17 cellular contexts compared by ENCODE assay signal in genomic region chr4:48372272-48372671, GRCh38.
"Had no signal": no experiment of that assay in that cellular context is flagged by ENCODE, and none has a peak within 500 bp of the region (broad histone marks: within the 10 kb centered on the region; RNA-seq: fewer than 3 reads in every experiment).

No MANE protein-coding gene starts in this region.

- H3K9me3 Mint-ChIP-seq: naive thymus-derived CD8-positive, alpha-beta T cell had no signal

- DNase-seq: cortex of kidney; dorsolateral prefrontal cortex; effector CD8-positive, alpha-beta T cell; gastrocnemius medialis; heart right ventricle; hypothalamus; kidney glomerular epithelial cell; mammary epithelial cell; mucosa of descending colon; naive thymus-derived CD8-positive, alpha-beta T cell; right cardiac atrium; small intestine; stimulated activated CD4-positive, alpha-beta T cell treated with anti-CD3 and anti-CD28 coated beads, Interleukin-12 subunit alpha, Interleukin-12 subunit beta, amount 100 ng/mL, for 4 hours; stimulated activated naive CD4-positive, alpha-beta T cell treated with Interleukin-2 at 50 U/mL for 16 hours; trophoblast cell had no signal

- H3K4me3 ChIP-seq: dorsolateral prefrontal cortex, gastrocnemius medialis, heart right ventricle, mucosa of descending colon had no signal

- H3K36me3 ChIP-seq: gastrocnemius medialis had no signal

- H3K27me3 ChIP-seq: dorsolateral prefrontal cortex, gastrocnemius medialis, heart right ventricle had no signal

- H3K27ac ChIP-seq: dorsolateral prefrontal cortex, gastrocnemius medialis, heart right ventricle had no signal

- H3K4me3 Mint-ChIP-seq: naive thymus-derived CD8-positive, alpha-beta T cell had no signal

- FAIRE-seq: islet of Langerhans, small intestine had no signal

- ATAC-seq: esophagus mucosa; gastrocnemius medialis; heart right ventricle; mucosa of descending colon; naive thymus-derived CD8-positive, alpha-beta T cell; right cardiac atrium had no signal

- H3K9me3 ChIP-seq: gastrocnemius medialis, heart right ventricle, mucosa of descending colon had no signal

- H3K27me3 Mint-ChIP-seq: naive thymus-derived CD8-positive, alpha-beta T cell had no signal
